In the genomic region with DNA sequence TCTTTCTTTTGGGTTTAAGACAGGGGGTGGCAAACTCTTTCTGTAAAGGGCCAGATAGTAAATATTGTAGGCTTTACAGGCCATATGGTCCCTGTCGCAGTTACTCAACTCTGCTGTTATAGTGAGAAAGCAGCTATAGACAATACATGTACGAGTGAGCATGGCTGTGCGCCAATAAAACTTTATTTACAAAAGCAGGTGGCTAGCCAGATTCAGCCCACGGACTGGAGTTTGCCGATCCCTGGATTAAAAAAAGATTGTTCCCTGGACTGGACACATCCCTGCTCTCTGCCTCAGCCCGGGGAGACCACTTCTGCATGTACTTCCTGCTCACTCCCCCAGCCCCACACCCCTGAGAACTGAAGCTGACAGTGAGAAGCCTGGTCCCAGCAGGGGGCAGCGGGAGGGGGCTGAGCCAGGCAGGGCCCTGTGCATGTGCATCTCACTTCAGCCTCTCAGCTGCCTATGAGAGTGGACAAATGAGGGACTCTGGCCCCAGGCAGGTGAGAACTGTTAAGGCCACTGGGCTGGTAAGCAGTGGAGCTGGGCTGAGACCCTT, we compare ENCODE assay signal across 15 cellular contexts.
"Had no signal": no experiment of that assay in that cellular context is flagged by ENCODE, and none has a peak within 500 bp of the region (broad histone marks: within the 10 kb centered on the region; RNA-seq: fewer than 3 reads in every experiment).

No MANE protein-coding gene starts in this region.

- H3K9me3 Mint-ChIP-seq: memory B cell had no signal

- H3K4me3 ChIP-seq: gastroesophageal sphincter, heart right ventricle, left lung, skin epidermis, transverse colon had no signal

- H3K4me3 Mint-ChIP-seq: activated CD4-positive, alpha-beta T cell treated with anti-CD3 and anti-CD28 coated beads, Interleukin-2, amount 10 ng/mL, durations not matched to agents 7 days and 5 days; activated naive CD8-positive, alpha-beta T cell; memory B cell; natural killer cell had no signal

- H3K4me1 ChIP-seq: gastroesophageal sphincter, heart right ventricle, left lung, transverse colon had no signal

- H3K36me3 ChIP-seq: left lung, transverse colon had no signal

- H3K27me3 ChIP-seq: gastroesophageal sphincter, heart right ventricle, left lung, transverse colon had no signal

- DNase-seq: activated CD4-positive, alpha-beta T cell treated with anti-CD3 and anti-CD28 coated beads, Interleukin-2, amount 10 ng/mL, durations not matched to agents 7 days and 5 days; activated CD4-positive, CD25-positive, alpha-beta regulatory T cell; activated CD8-positive, alpha-beta memory T cell treated with anti-CD3 and anti-CD28 coated beads for 24 hours; activated gamma-delta T cell treated with Interleukin-2 at 50 U/mL for 16 hours; amniotic stem cell; heart right ventricle; left lung; natural killer cell; stimulated activated CD4-positive, alpha-beta T cell treated with anti-CD3 and anti-CD28 coated beads, Interleukin-4, amount 100 ng/mL, for 24 hours; stimulated activated naive CD4-positive, alpha-beta T cell; transverse colon had no signal

- H3K27ac ChIP-seq: gastroesophageal sphincter, heart right ventricle, left lung, skin epidermis, transverse colon had no signal

- H3K27ac Mint-ChIP-seq: activated CD4-positive, alpha-beta T cell treated with anti-CD3 and anti-CD28 coated beads, Interleukin-2, amount 10 ng/mL, durations not matched to agents 7 days and 5 days; activated naive CD8-positive, alpha-beta T cell; memory B cell; natural killer cell had no signal

- H3K27me3 Mint-ChIP-seq: activated CD4-positive, alpha-beta T cell treated with anti-CD3 and anti-CD28 coated beads, Interleukin-2, amount 10 ng/mL, durations not matched to agents 7 days and 5 days; activated naive CD8-positive, alpha-beta T cell had no signal

- ATAC-seq: gastroesophageal sphincter, left lung, natural killer cell had no signal

- H3K4me1 Mint-ChIP-seq: activated CD4-positive, alpha-beta T cell treated with anti-CD3 and anti-CD28 coated beads, Interleukin-2, amount 10 ng/mL, durations not matched to agents 7 days and 5 days; memory B cell; natural killer cell had no signal

- H3K36me3 Mint-ChIP-seq: activated naive CD8-positive, alpha-beta T cell; memory B cell had no signal
